19 cellular contexts compared by ENCODE assay signal in the genomic region with DNA sequence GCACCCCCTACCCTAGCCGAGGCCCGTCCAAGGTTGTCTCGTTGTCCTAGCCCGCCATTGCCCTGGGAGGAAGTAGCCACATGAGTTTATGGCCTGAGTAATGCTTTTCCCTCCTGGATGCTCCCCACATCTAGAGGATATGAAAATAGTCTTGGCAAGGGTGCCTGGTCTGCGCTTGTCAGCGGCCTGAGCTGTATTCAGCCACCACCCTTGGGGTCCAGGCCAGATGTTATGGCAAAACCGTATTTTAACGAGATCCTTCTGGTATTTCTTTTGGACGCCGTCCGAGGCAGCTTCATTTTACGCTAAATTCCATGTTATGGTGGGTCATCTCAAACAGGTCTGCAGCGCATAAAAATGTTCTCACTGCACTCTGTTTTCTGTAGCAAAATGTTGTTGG.
A peak's percentile ranks its signal among the peaks of the same experiment; 100 is the strongest.
DNase-seq lines count a peak whose midpoint lies in the region; ATAC-seq and TF ChIP-seq lines count a peak whose summit lies in the region.
"Had no signal": no experiment of that assay in that cellular context is flagged by ENCODE, and none has a peak within 500 bp of the region (broad histone marks: within the 10 kb centered on the region; RNA-seq: fewer than 3 reads in every experiment).

No MANE protein-coding gene starts in this region.

- H3K4me3 ChIP-seq in fibroblast of the aortic adventitia (ENCODE audit: low read depth, low read length), result no peak overlapping the region
- H3K4me3 ChIP-seq: gastroesophageal sphincter, prostate gland had no signal

- no peak for ATAC-seq in activated naive CD4-positive, alpha-beta T cell treated with anti-CD3 and anti-CD28 coated beads, Interleukin-2, amount 50 U/mL, for 72 hours
- ATAC-seq in GM18498 (IDR thresholded peaks at IDR 0.05; ENCODE audit: unreplicated experiment), result no peak
- no peak for ATAC-seq in HG03520 (IDR thresholded peaks at IDR 0.05; ENCODE audit: unreplicated experiment)

- H3K36me3 Mint-ChIP-seq in activated naive CD4-positive, alpha-beta T cell treated with anti-CD3 and anti-CD28 coated beads, Interleukin-2, amount 50 U/mL, for 24 hours, result peaks cover 18% of the 10 kb centered on the region
- H3K36me3 Mint-ChIP-seq in activated naive CD4-positive, alpha-beta T cell treated with anti-CD3 and anti-CD28 coated beads, Interleukin-2, amount 50 U/mL, for 72 hours, result peaks cover 0 to 20% of the 10 kb centered on the region in 2 donors
- peaks cover 20% of the 10 kb centered on the region for H3K36me3 Mint-ChIP-seq in type B pancreatic cell

- peak overlapping the region; percentile 30 for H3K27ac Mint-ChIP-seq in activated naive CD4-positive, alpha-beta T cell treated with anti-CD3 and anti-CD28 coated beads, Interleukin-2, amount 50 U/mL, for 24 hours
- H3K27ac Mint-ChIP-seq in activated naive CD4-positive, alpha-beta T cell treated with anti-CD3 and anti-CD28 coated beads, Interleukin-2, amount 50 U/mL, for 72 hours, result no peak overlapping the region
- peak overlapping the region; percentile 47 for H3K27ac Mint-ChIP-seq in type B pancreatic cell
- H3K27ac Mint-ChIP-seq: endodermal cell had no signal

- DNase-seq in activated naive CD4-positive, alpha-beta T cell treated with anti-CD3 and anti-CD28 coated beads, Interleukin-2, amount 50 U/mL, for 72 hours (ENCODE audit: low spot score in 2 of 2), result no peak
- DNase-seq in RPMI7951 (ENCODE audit: low read depth) (peak; percentile 86), fibroblast of the aortic adventitia (ENCODE audit: low read depth) (peak; percentile 73), type B pancreatic cell (ENCODE audit: extremely low spot score, unreplicated experiment) (no peak), NCI-H2081 (lab: John Stamatoyannopoulos, UW) (no peak)
- DNase-seq: anterior cingulate cortex; CD8-positive, alpha-beta memory T cell; DND-41; endodermal cell; NCI-H187; NCI-H226; stimulated activated CD4-positive, alpha-beta T cell treated with anti-CD3 and anti-CD28 coated beads, Interleukin-4, amount 100 ng/mL, for 24 hours; T-helper 9 cell had no signal

- no peaks in the 10 kb centered on the region for H3K9me3 Mint-ChIP-seq in activated naive CD4-positive, alpha-beta T cell treated with anti-CD3 and anti-CD28 coated beads, Interleukin-2, amount 50 U/mL, for 24 hours
- peaks cover 0 to 4% of the 10 kb centered on the region in 2 donors for H3K9me3 Mint-ChIP-seq in activated naive CD4-positive, alpha-beta T cell treated with anti-CD3 and anti-CD28 coated beads, Interleukin-2, amount 50 U/mL, for 72 hours
- H3K9me3 Mint-ChIP-seq in type B pancreatic cell, result no peaks in the 10 kb centered on the region

- H3K4me3 Mint-ChIP-seq in activated naive CD4-positive, alpha-beta T cell treated with anti-CD3 and anti-CD28 coated beads, Interleukin-2, amount 50 U/mL, for 24 hours, result no peak overlapping the region
- no peak overlapping the region for H3K4me3 Mint-ChIP-seq in type B pancreatic cell
- H3K4me3 Mint-ChIP-seq: endodermal cell, neural crest cell had no signal

- no peaks in the 10 kb centered on the region for H3K27me3 Mint-ChIP-seq in activated naive CD4-positive, alpha-beta T cell treated with anti-CD3 and anti-CD28 coated beads, Interleukin-2, amount 50 U/mL, for 24 hours
- no peaks in the 10 kb centered on the region for H3K27me3 Mint-ChIP-seq in type B pancreatic cell
- H3K27me3 Mint-ChIP-seq: CD8-positive, alpha-beta memory T cell had no signal

- TF ChIP-seq CTCF in fibroblast of the aortic adventitia (IDR thresholded peaks at IDR 0.05; ENCODE audit: insufficient read depth, low read length) (no peak), type B pancreatic cell (conservative IDR thresholded peaks at IDR 0.05) (no peak)

- peaks cover 33% of the 10 kb centered on the region for H3K4me1 Mint-ChIP-seq in activated naive CD4-positive, alpha-beta T cell treated with anti-CD3 and anti-CD28 coated beads, Interleukin-2, amount 50 U/mL, for 24 hours
- no peaks in the 10 kb centered on the region for H3K4me1 Mint-ChIP-seq in type B pancreatic cell (ENCODE audit: unreplicated experiment)
- H3K4me1 Mint-ChIP-seq: endodermal cell had no signal

Comparison
In these comparisons a context has a peak if more than half of its experiments do, and no peak if none do; other contexts are left out.
1. H3K27ac Mint-ChIP-seq: peak in activated naive CD4-positive, alpha-beta T cell treated with anti-CD3 and anti-CD28 coated beads, Interleukin-2, amount 50 U/mL, for 24 hours (single experiment) and type B pancreatic cell (single experiment); none in activated naive CD4-positive, alpha-beta T cell treated with anti-CD3 and anti-CD28 coated beads, Interleukin-2, amount 50 U/mL, for 72 hours (0 of 2).
2. DNase-seq: peak in RPMI7951 (single experiment) and fibroblast of the aortic adventitia (single experiment); none in activated naive CD4-positive, alpha-beta T cell treated with anti-CD3 and anti-CD28 coated beads, Interleukin-2, amount 50 U/mL, for 72 hours (0 of 2), type B pancreatic cell (single experiment) and NCI-H2081 (0 of 2).